1 cellular context compared by ENCODE assay signal in the genomic region with DNA sequence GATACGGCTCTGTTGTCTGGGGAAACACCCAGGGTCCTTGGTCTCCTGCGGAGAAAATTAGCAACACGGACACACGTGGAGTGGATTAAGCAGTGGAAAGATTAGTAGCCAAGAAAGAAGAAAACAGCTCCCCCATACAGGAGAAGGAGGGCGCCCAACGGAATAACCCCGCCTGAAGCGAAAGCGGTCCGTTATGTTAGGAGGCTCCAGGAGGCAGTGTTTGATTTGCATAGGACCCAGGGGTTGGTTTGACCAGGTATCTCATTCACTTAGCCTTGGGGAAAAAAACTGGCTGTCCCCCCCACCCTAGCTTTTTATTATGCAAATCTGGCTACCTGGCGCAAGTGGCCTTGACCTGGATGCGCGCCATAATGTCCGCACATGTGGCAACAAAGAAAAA.
TF ChIP-seq lines count a peak whose summit lies in the region.

No MANE protein-coding gene starts in this region.

TF ChIP-seq in K562, 482 proteins besides CTCF, POLR2A, EP300 and RAD21 (continued from another document):
- TF ChIP-seq, protein P1, sequence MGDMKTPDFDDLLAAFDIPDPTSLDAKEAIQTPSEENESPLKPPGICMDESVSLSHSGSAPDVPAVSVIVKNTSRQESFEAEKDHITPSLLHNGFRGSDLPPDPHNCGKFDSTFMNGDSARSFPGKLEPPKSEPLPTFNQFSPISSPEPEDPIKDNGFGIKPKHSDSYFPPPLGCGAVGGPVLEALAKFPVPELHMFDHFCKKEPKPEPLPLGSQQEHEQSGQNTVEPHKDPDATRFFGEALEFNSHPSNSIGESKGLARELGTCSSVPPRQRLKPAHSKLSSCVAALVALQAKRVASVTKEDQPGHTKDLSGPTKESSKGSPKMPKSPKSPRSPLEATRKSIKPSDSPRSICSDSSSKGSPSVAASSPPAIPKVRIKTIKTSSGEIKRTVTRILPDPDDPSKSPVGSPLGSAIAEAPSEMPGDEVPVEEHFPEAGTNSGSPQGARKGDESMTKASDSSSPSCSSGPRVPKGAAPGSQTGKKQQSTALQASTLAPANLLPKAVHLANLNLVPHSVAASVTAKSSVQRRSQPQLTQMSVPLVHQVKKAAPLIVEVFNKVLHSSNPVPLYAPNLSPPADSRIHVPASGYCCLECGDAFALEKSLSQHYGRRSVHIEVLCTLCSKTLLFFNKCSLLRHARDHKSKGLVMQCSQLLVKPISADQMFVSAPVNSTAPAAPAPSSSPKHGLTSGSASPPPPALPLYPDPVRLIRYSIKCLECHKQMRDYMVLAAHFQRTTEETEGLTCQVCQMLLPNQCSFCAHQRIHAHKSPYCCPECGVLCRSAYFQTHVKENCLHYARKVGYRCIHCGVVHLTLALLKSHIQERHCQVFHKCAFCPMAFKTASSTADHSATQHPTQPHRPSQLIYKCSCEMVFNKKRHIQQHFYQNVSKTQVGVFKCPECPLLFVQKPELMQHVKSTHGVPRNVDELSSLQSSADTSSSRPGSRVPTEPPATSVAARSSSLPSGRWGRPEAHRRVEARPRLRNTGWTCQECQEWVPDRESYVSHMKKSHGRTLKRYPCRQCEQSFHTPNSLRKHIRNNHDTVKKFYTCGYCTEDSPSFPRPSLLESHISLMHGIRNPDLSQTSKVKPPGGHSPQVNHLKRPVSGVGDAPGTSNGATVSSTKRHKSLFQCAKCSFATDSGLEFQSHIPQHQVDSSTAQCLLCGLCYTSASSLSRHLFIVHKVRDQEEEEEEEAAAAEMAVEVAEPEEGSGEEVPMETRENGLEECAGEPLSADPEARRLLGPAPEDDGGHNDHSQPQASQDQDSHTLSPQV (IDR thresholded peaks at IDR 0.05): no peak
- TF ChIP-seq SMC3 (conservative IDR thresholded peaks at IDR 0.05; ENCODE audit: insufficient read depth, low read depth, low read length): no peak
- no peak for TF ChIP-seq HNRNPH1 (optimal IDR thresholded peaks at IDR 0.05; ENCODE audit: low read depth, low read length)
- no peak for TF ChIP-seq ZFP36 (IDR thresholded peaks at IDR 0.05; ENCODE audit: low read depth, low read length, partially characterized antibody)
